In genomic region chr3:129592362-129593150, GRCh38 we compare ENCODE assay signal across 10 cellular contexts. TPM values are rescaled to one million over a fixed set of nuclear protein-coding genes. Genes with fewer than 3 reads are reported as not detected.
DNase-seq lines count a peak whose midpoint lies in the region; ATAC-seq and TF ChIP-seq lines count a peak whose summit lies in the region.
"Had no signal": no experiment of that assay in that cellular context is flagged by ENCODE, and none has a peak within 500 bp of the region (broad histone marks: within the 10 kb centered on the region; RNA-seq: fewer than 3 reads in every experiment).

No MANE protein-coding gene starts in this region.

- H3K79me2 ChIP-seq in OCI-LY1 (ENCODE audit: insufficient read depth, low read length): no peaks in the 10 kb centered on the region

- H3K14ac ChIP-seq in neuronal stem cell (ENCODE audit: low read length): no peak overlapping the region

- H3K9ac ChIP-seq in BLaER1: peak overlapping the region; percentile 87
- H3K9ac ChIP-seq in OCI-LY1 (ENCODE audit: low read length): no peak overlapping the region
- no peak overlapping the region for H3K9ac ChIP-seq in neuronal stem cell (ENCODE audit: low read depth, low read length, poor library complexity)

- no peaks in the 10 kb centered on the region for H3F3A ChIP-seq in OCI-LY1 (ENCODE audit: insufficient read depth, low read length)

- peak overlapping the region; percentile 3 for H3K23ac ChIP-seq in neuronal stem cell (ENCODE audit: low read depth, low read length, poor library complexity)

- no peaks in the 10 kb centered on the region for H3K79me1 ChIP-seq in neuronal stem cell (ENCODE audit: low read depth, low read length)

- no peak for TF ChIP-seq POLR2A in gastroesophageal sphincter (IDR thresholded peaks at IDR 0.05)

- peaks cover 12% of the 10 kb centered on the region for H3K36me3 ChIP-seq in BLaER1
- H3K36me3 ChIP-seq in OCI-LY1 (ENCODE audit: insufficient read depth, low read length): no peaks in the 10 kb centered on the region
- H3K36me3 ChIP-seq in gastroesophageal sphincter: peaks cover 0 to 16% of the 10 kb centered on the region in 2 donors
- H3K36me3 ChIP-seq in neuronal stem cell (replicated peaks in 1 of 2; ENCODE audit: control insufficient read depth in 2 of 2, insufficient read depth in 2 of 2, low read length in 2 of 2): no peaks in the 10 kb centered on the region

- H3K4me1 ChIP-seq in BLaER1: peaks cover 98% of the 10 kb centered on the region
- peaks cover 22% of the 10 kb centered on the region for H3K4me1 ChIP-seq in OCI-LY1 (ENCODE audit: insufficient read depth, low read length, severe bottlenecking)
- peaks cover 0 to 100% (median 67%) of the 10 kb centered on the region in 3 donors for H3K4me1 ChIP-seq in gastroesophageal sphincter
- H3K4me1 ChIP-seq in neuronal stem cell (ENCODE audit: control insufficient read depth in 2 of 2, insufficient read depth in 1 of 2, low read depth in 1 of 2, low read length in 2 of 2): peaks cover 38 to 72% of the 10 kb centered on the region in 2 donors

- no peak overlapping the region for H3K4ac ChIP-seq in neuronal stem cell (ENCODE audit: low read length)

- H2BK15ac ChIP-seq in neuronal stem cell (ENCODE audit: low read length): no peak overlapping the region

- H2BK12ac ChIP-seq in neuronal stem cell (ENCODE audit: low read length): peak overlapping the region; percentile 67

- peak overlapping the region; percentile 44 for H2BK5ac ChIP-seq in neuronal stem cell (ENCODE audit: low read length)

- TF ChIP-seq CTCF in OCI-LY1 (IDR thresholded peaks at IDR 0.05; ENCODE audit: low read length): no peak
- no peak for TF ChIP-seq CTCF in gastroesophageal sphincter (IDR thresholded peaks at IDR 0.05)

- no peak for TF ChIP-seq EP300 in gastroesophageal sphincter (IDR thresholded peaks at IDR 0.05)

- WGBS in gastroesophageal sphincter (ENCODE audit: low coverage in 1 of 2), 2 donors: 41 to 61% methylated on average over 7 to 9 of the region's 26 CpGs
- no CpG with 5 or more reads among the region's 26 CpGs for WGBS in neuronal stem cell (ENCODE audit: extremely low coverage in 2 of 2, insufficient read length in 2 of 2, insufficient replicate concordance in 1 of 2), 2 donors

- H3K18ac ChIP-seq in neuronal stem cell (ENCODE audit: low read length): peak overlapping the region; percentile 79

- H2AFZ ChIP-seq in OCI-LY1 (ENCODE audit: low read length): no peak overlapping the region
- peak overlapping the region; percentile 70 for H2AFZ ChIP-seq in neuronal stem cell (ENCODE audit: low read length)

- no peaks in the 10 kb centered on the region for H4K20me1 ChIP-seq in BLaER1
- no peaks in the 10 kb centered on the region for H4K20me1 ChIP-seq in OCI-LY1 (ENCODE audit: insufficient read depth, low read length)

- H4K91ac ChIP-seq in neuronal stem cell (ENCODE audit: low read depth, low read length, poor library complexity): no peak overlapping the region

- H3K4me3 ChIP-seq in BLaER1: peak overlapping the region; percentile 62
- H3K4me3 ChIP-seq in OCI-LY1 (ENCODE audit: low read depth, low read length, poor library complexity, severe bottlenecking): no peak overlapping the region
- H3K4me3 ChIP-seq in gastroesophageal sphincter: peak overlapping the region in 1 of 2 donors; percentile 22
- H3K4me3 ChIP-seq in neuronal stem cell (ENCODE audit: low read length in 2 of 2): peak overlapping the region in 1 of 2 donors; percentile 22
- H3K4me3 ChIP-seq: K562 had no signal

- peak; percentile 24 for ATAC-seq in gastroesophageal sphincter
- no peak for ATAC-seq in GM18870 (IDR thresholded peaks at IDR 0.05; ENCODE audit: unreplicated experiment)
- no peak for ATAC-seq in GM21576 (IDR thresholded peaks at IDR 0.05; ENCODE audit: unreplicated experiment)
- ATAC-seq: K562 had no signal

- H2BK120ac ChIP-seq in neuronal stem cell (ENCODE audit: low read depth, low read length): no peak overlapping the region

- H3K4me2 ChIP-seq in BLaER1 (peak overlapping the region; percentile 100), OCI-LY1 (ENCODE audit: low read length) (peak overlapping the region; percentile 15; the same call in 1 of the 2 replicates), neuronal stem cell (ENCODE audit: insufficient read depth, low read length, poor library complexity, severe bottlenecking) (no peak overlapping the region)

- H3K27ac ChIP-seq in BLaER1 (peak overlapping the region; percentile 99), OCI-LY1 (ENCODE audit: low read depth, low read length, poor library complexity, severe bottlenecking) (no peak overlapping the region), gastroesophageal sphincter (peak overlapping the region; percentile 12 to 84 (median 78)), neuronal stem cell (replicated peaks; ENCODE audit: low read length) (no peak overlapping the region)

- peak overlapping the region; percentile 91 for H2AK5ac ChIP-seq in neuronal stem cell (ENCODE audit: low read depth, low read length)

- DNase-seq in neuronal stem cell (ENCODE audit: low spot score): no peak
- no peak for DNase-seq in activated T-cell treated with anti-CD3 and anti-CD28 coated beads for 4 hours
- DNase-seq in activated effector memory CD4-positive, alpha-beta T cell treated with Interleukin-2 at 50 U/mL for 16 hours: no peak
- DNase-seq: amniotic stem cell had no signal

- no peak overlapping the region for H4K8ac ChIP-seq in neuronal stem cell (ENCODE audit: low read depth, low read length)

- H3K27me3 ChIP-seq in BLaER1: no peaks in the 10 kb centered on the region
- peaks cover 19% of the 10 kb centered on the region; the same call in 1 of the 2 replicates for H3K27me3 ChIP-seq in OCI-LY1 (ENCODE audit: insufficient read depth, low read length)
- H3K27me3 ChIP-seq in gastroesophageal sphincter: no peaks in the 10 kb centered on the region
- H3K27me3 ChIP-seq in neuronal stem cell (ENCODE audit: control insufficient read depth in 3 of 3, insufficient read depth in 3 of 3, low read depth in 1 of 3, low read length in 3 of 3): no peaks in the 10 kb centered on the region

- no peaks in the 10 kb centered on the region for H3K9me2 ChIP-seq in OCI-LY1 (ENCODE audit: low read depth, low read length)

- no peaks in the 10 kb centered on the region for H3K9me3 ChIP-seq in BLaER1
- H3K9me3 ChIP-seq in OCI-LY1 (ENCODE audit: low read length): no peaks in the 10 kb centered on the region
- no peaks in the 10 kb centered on the region for H3K9me3 ChIP-seq in gastroesophageal sphincter
- H3K9me3 ChIP-seq in neuronal stem cell (replicated peaks in 1 of 2; ENCODE audit: control insufficient read depth in 2 of 2, insufficient read depth in 1 of 2, low read depth in 1 of 2, low read length in 2 of 2): no peaks in the 10 kb centered on the region

RNA-seq across cellular contexts. Expression of gene PLXND1, which starts 13.9 kb away (rescaled TPM):
- 10 to 100 TPM; 45.0 to 77.9 (median 61.5) TPM for total RNA-seq in gastroesophageal sphincter
- 43.7 TPM for polyA plus RNA-seq in neuronal stem cell (2013, experiment 1 of 2)
- polyA plus RNA-seq in neuronal stem cell (2013, experiment 2 of 2): 41.8 TPM

RNA-seq across cellular contexts. Expression of gene H1-8, which starts 49.6 kb away (rescaled TPM):
- not detected for total RNA-seq in gastroesophageal sphincter
- polyA plus RNA-seq in neuronal stem cell (2013, experiment 1 of 2): not detected
- not detected for polyA plus RNA-seq in neuronal stem cell (2013, experiment 2 of 2)
- total RNA-seq: K562 had no signal
- polyA plus RNA-seq: K562 had no signal

Comparison
In these comparisons a context has a peak if more than half of its experiments do, and no peak if none do; other contexts are left out.
1. H3K27ac ChIP-seq: peak in BLaER1 (single experiment) and gastroesophageal sphincter (4 of 4); none in OCI-LY1 (single experiment) and neuronal stem cell (single experiment).